In the genomic region with DNA sequence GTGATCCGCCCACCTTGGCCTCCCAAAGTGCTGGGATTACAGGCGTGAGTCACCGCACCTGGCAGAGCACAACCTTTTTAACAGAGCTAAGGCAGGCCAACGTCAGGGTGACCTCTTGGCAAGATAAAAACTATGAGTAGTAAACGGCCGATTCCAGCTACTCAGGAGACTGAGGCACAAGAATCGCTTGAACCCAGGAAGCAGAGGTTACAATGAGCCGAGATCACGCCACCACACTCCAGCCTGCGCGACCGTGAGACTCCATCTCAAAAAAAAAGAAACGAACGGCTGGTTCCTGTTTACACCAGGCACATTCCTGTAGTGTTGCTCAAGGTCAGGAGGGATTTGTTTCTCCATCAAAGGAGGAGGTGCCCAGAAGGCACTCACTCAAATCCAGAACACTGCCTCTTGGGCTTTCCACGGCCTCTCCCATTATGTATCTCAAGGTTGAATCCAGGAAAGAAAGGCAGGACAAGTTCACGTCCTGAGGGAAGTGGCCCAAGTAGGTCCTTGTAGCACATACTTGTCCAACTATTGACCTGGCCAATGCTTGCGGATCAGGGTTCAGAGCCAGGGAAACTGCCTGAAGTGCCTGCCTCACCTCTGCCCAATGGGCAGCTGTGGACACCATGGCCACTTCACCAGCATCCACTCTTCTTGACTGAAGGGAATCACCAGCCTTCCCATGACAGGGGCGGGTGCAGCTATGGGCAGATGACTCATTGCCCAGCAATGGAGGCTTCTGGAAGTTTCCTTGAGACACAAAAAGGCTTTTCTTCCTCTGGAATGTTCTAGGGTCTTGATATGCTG, we compare ENCODE assay signal across 10 cellular contexts. TPM values are rescaled to one million over a fixed set of nuclear protein-coding genes. Genes with fewer than 3 reads are reported as not detected.
DNase-seq lines count a peak whose midpoint lies in the region; TF ChIP-seq lines count a peak whose summit lies in the region.
"Had no signal": no experiment of that assay in that cellular context is flagged by ENCODE, and none has a peak within 500 bp of the region (broad histone marks: within the 10 kb centered on the region; RNA-seq: fewer than 3 reads in every experiment).

No MANE protein-coding gene starts in this region.

- no peak overlapping the region for H3K4me3 ChIP-seq in choroid plexus epithelial cell (ENCODE audit: low read depth, low read length)
- no peak overlapping the region for H3K4me3 ChIP-seq in testis

- H3K27ac ChIP-seq in testis: peak overlapping the region; percentile 76 to 83

- DNase-seq in HT-29 (ENCODE audit: low spot score): peak; percentile 37
- peak; percentile 94 for DNase-seq in choroid plexus epithelial cell (ENCODE audit: low read depth)
- DNase-seq in kidney glomerular epithelial cell (lab: John Stamatoyannopoulos, UW): peak; percentile 18
- peak; percentile 67 for DNase-seq in testis
- no peak for DNase-seq in stimulated activated naive CD4-positive, alpha-beta T cell treated with Interleukin-2 at 50 U/mL for 16 hours (lab: John Stamatoyannopoulos, UW)
- DNase-seq in stimulated activated CD4-positive, alpha-beta T cell treated with anti-CD3 and anti-CD28 coated beads, Interleukin-2, amount 100 ng/mL, for 24 hours: no peak
- DNase-seq in activated CD8-positive, alpha-beta memory T cell treated with anti-CD3 and anti-CD28 coated beads, Interleukin-2, amount 50 U/mL, for 48 hours: no peak
- no peak for DNase-seq in activated T-cell treated with anti-CD3 and anti-CD28 coated beads, Interleukin-2, amount 50 U/mL, for 48 hours
- DNase-seq: activated naive CD4-positive, alpha-beta T cell treated with Interleukin-2 at 50 U/mL for 16 hours; NCI-H2029 treated with DMSO at 0.1 percent for 48 hours had no signal

- H3K27me3 ChIP-seq in testis: no peaks in the 10 kb centered on the region

- no peaks in the 10 kb centered on the region for H3K9me3 ChIP-seq in testis

- no peaks in the 10 kb centered on the region for H3K36me3 ChIP-seq in testis (ENCODE audit: low read depth, missing control alignments)

- 49 to 50% methylated on average over 16 to 18 of the region's 18 CpGs for WGBS in testis, 2 donors

- TF ChIP-seq CTCF in choroid plexus epithelial cell (conservative IDR thresholded peaks at IDR 0.05; ENCODE audit: low read depth, low read length) (no peak), testis (IDR thresholded peaks at IDR 0.05) (no peak)

- TF ChIP-seq POLR2A in testis (IDR thresholded peaks at IDR 0.05): no peak

- H3K4me1 ChIP-seq in testis: peaks cover 38% of the 10 kb centered on the region

- intact Hi-C loops in testis (cut with DNase I; ENCODE audit: low total_unique reads): no loop called here

RNA-seq across cellular contexts. Expression of a gene that starts 13.5 kb away (rescaled TPM):
- total RNA-seq in HT-29 (2014; rRNA removed; shearing (Covaris generic)): 17.0 and 19.2 TPM in 2 replicates
- total RNA-seq in testis: 10 to 100 TPM; 25.3 to 26.8 TPM
- polyA plus RNA-seq in testis (ENCODE audit: insufficient read depth, low read depth, low replicate concordance): 22.4 TPM

RNA-seq across cellular contexts. Expression of a gene that starts 13.5 kb away (rescaled TPM):
- total RNA-seq in HT-29 (2014; rRNA removed; shearing (Covaris generic)): 4.3 and 5.7 TPM in 2 replicates
- total RNA-seq in testis: 10 to 100 TPM; 77.8 to 91.3 TPM
- polyA plus RNA-seq in testis (ENCODE audit: insufficient read depth, low read depth, low replicate concordance): 102 TPM

Comparison
In these comparisons a context has a peak if more than half of its experiments do, and no peak if none do; other contexts are left out.
1. DNase-seq: peak in HT-29 (single experiment), choroid plexus epithelial cell (single experiment), kidney glomerular epithelial cell (single experiment) and testis (single experiment); none in stimulated activated naive CD4-positive, alpha-beta T cell treated with Interleukin-2 at 50 U/mL for 16 hours (single experiment), stimulated activated CD4-positive, alpha-beta T cell treated with anti-CD3 and anti-CD28 coated beads, Interleukin-2, amount 100 ng/mL, for 24 hours (0 of 2), activated CD8-positive, alpha-beta memory T cell treated with anti-CD3 and anti-CD28 coated beads, Interleukin-2, amount 50 U/mL, for 48 hours (single experiment) and activated T-cell treated with anti-CD3 and anti-CD28 coated beads, Interleukin-2, amount 50 U/mL, for 48 hours (0 of 2).
2. RNA of a gene that starts 13.5 kb away (total RNA-seq): 77.8 to 91.3 TPM in testis; 4.3 to 5.7 TPM in HT-29; every median in the first group is over 10 times any median in the second.